ENCODE assay signal across 43 cellular contexts in the genomic region with DNA sequence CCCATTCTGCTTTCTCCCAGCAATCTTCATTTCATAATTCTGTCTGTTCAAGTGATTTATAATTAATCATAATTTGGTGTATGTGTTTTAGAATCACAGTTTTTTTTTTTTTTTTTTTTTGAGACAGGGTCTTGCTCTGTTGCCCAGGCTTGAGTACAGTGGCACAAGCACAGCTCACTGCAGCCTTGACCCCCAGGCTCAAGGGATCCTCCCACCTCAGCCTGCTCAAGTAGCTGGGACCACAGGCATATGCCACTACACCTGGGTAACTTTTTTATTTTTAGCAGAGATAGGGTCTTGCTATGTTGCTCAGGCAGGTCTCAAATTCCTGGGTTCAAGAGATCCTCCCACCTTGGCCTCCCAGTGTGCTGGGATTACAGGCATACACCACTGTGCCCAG. TPM values are rescaled to one million over a fixed set of nuclear protein-coding genes. Genes with fewer than 3 reads are reported as not detected.
"Had no signal": no experiment of that assay in that cellular context is flagged by ENCODE, and none has a peak within 500 bp of the region (broad histone marks: within the 10 kb centered on the region; RNA-seq: fewer than 3 reads in every experiment).

No MANE protein-coding gene starts in this region.

- ATAC-seq: activated naive CD4-positive, alpha-beta T cell treated with anti-CD3 and anti-CD28 coated beads, Interleukin-2, amount 50 U/mL, for 72 hours; activated naive CD8-positive, alpha-beta T cell treated with anti-CD3 and anti-CD28 coated beads, Interleukin-2, amount 50 U/mL, for 24 hours; activated T-cell treated with anti-CD3 and anti-CD28 coated beads, Interleukin-2, amount 50 U/mL, for 4 hours; activated T-cell treated with anti-CD3 and anti-CD28 coated beads, Interleukin-2, amount 50 U/mL, for 72 hours; activated T-helper 17 cell treated with anti-CD3 and anti-CD28 coated beads, Interleukin-2, amount 50 U/mL, for 72 hours; body of pancreas had no signal

- H3K27me3 Mint-ChIP-seq: activated naive CD4-positive, alpha-beta T cell treated with anti-CD3 and anti-CD28 coated beads, Interleukin-2, amount 10 ng/mL, durations not matched to agents 7 days and 5 days; activated naive CD4-positive, alpha-beta T cell treated with anti-CD3 and anti-CD28 coated beads, Interleukin-2, amount 50 U/mL, for 24 hours; activated naive CD8-positive, alpha-beta T cell; activated naive CD8-positive, alpha-beta T cell treated with anti-CD3 and anti-CD28 coated beads for 36 hours; activated naive CD8-positive, alpha-beta T cell treated with anti-CD3 and anti-CD28 coated beads, Interleukin-2, amount 10 ng/mL, durations not matched to agents 7 days and 5 days; activated naive CD8-positive, alpha-beta T cell treated with anti-CD3 and anti-CD28 coated beads, Interleukin-2, amount 50 U/mL, for 24 hours; activated T-cell treated with anti-CD3 and anti-CD28 coated beads, Interleukin-2, amount 50 U/mL, for 24 hours; activated T-helper 17 cell treated with anti-CD3 and anti-CD28 coated beads, Interleukin-2, amount 50 U/mL, for 72 hours; brain; central memory CD8-positive, alpha-beta T cell had no signal

- H3K9me3 Mint-ChIP-seq: activated naive CD4-positive, alpha-beta T cell treated with anti-CD3 and anti-CD28 coated beads for 36 hours; activated naive CD4-positive, alpha-beta T cell treated with anti-CD3 and anti-CD28 coated beads, Interleukin-2, amount 10 ng/mL, durations not matched to agents 7 days and 5 days; activated naive CD4-positive, alpha-beta T cell treated with anti-CD3 and anti-CD28 coated beads, Interleukin-2, amount 50 U/mL, for 24 hours; activated T-helper 2 cell treated with anti-CD3 and anti-CD28 coated beads, Interferon-gamma antibody, Interleukin-2, Interleukin-4, amounts not matched to agents 10 μg/mL and 5 μg/mL and 100 μg/mL, durations not matched to agents 14 hours and 24 hours and 36 hours; central memory CD8-positive, alpha-beta T cell had no signal

- H3K27me3 ChIP-seq: adrenal gland, ascending aorta, body of pancreas, brain microvascular endothelial cell, breast epithelium, colonic mucosa had no signal

- H3K4me1 ChIP-seq: adrenal gland, ascending aorta, body of pancreas, breast epithelium, colonic mucosa had no signal

- H3K36me3 ChIP-seq: breast epithelium had no signal

- H3K4me1 Mint-ChIP-seq: activated naive CD4-positive, alpha-beta T cell treated with anti-CD3 and anti-CD28 coated beads, Interleukin-2, amount 10 ng/mL, durations not matched to agents 7 days and 5 days; activated naive CD4-positive, alpha-beta T cell treated with anti-CD3 and anti-CD28 coated beads, Interleukin-2, amount 50 U/mL, for 24 hours; activated naive CD8-positive, alpha-beta T cell treated with anti-CD3 and anti-CD28 coated beads for 36 hours; activated naive CD8-positive, alpha-beta T cell treated with anti-CD3 and anti-CD28 coated beads, Interleukin-2, amount 10 ng/mL, durations not matched to agents 7 days and 5 days; activated naive CD8-positive, alpha-beta T cell treated with anti-CD3 and anti-CD28 coated beads, Interleukin-2, amount 50 U/mL, for 24 hours; activated T-helper 17 cell treated with anti-CD3 and anti-CD28 coated beads, Interleukin-2, amount 50 U/mL, for 72 hours; brain; central memory CD8-positive, alpha-beta T cell had no signal

- FAIRE-seq: astrocyte, bronchial epithelial cell, colon had no signal

- H3K9me3 ChIP-seq: adrenal gland, ascending aorta, body of pancreas, breast epithelium, colonic mucosa had no signal

- DNase-seq: activated effector memory CD4-positive, alpha-beta T cell treated with anti-CD3 and anti-CD28 coated beads, Interleukin-2, amount 50 U/mL, for 16 hours; activated effector memory CD4-positive, alpha-beta T cell treated with Interleukin-2 at 50 U/mL for 16 hours; activated gamma-delta T cell; activated gamma-delta T cell treated with Interleukin-2 at 50 U/mL for 16 hours; activated naive CD4-positive, alpha-beta T cell; activated naive CD4-positive, alpha-beta T cell treated with anti-CD3 and anti-CD28 coated beads for 36 hours; activated naive CD4-positive, alpha-beta T cell treated with anti-CD3 and anti-CD28 coated beads, Interleukin-2, amount 10 ng/mL, durations not matched to agents 7 days and 5 days; activated naive CD4-positive, alpha-beta T cell treated with anti-CD3 and anti-CD28 coated beads, Interleukin-2, amount 50 U/mL, for 16 hours; activated naive CD4-positive, alpha-beta T cell treated with Interleukin-2 at 50 U/mL for 16 hours; activated naive CD8-positive, alpha-beta T cell treated with anti-CD3 and anti-CD28 coated beads for 36 hours; activated naive CD8-positive, alpha-beta T cell treated with anti-CD3 and anti-CD28 coated beads, Interleukin-2, amount 10 ng/mL, durations not matched to agents 7 days and 5 days; activated naive CD8-positive, alpha-beta T cell treated with anti-CD3 and anti-CD28 coated beads, Interleukin-2, amount 50 U/mL, for 24 hours; activated T-cell treated with anti-CD3 and anti-CD28 coated beads, Interleukin-2, amount 50 U/mL, for 24 hours; activated T-cell treated with anti-CD3 and anti-CD28 coated beads, Interleukin-2, amount 50 U/mL, for 4 hours; activated T-cell treated with anti-CD3 and anti-CD28 coated beads, Interleukin-2, amount 50 U/mL, for 48 hours; activated T-cell treated with anti-CD3 and anti-CD28 coated beads, Interleukin-2, amount 50 U/mL, for 72 hours; adrenal gland; amniotic stem cell; amygdala; anterior cingulate cortex; aorta; body of pancreas; brain microvascular endothelial cell; caudate nucleus; central memory CD4-positive, alpha-beta T cell; cerebellar nuclear complex; colonic mucosa had no signal

- H3K4me3 ChIP-seq: adrenal gland, ascending aorta, body of pancreas, breast epithelium, colonic mucosa had no signal

- H3K27ac ChIP-seq: adrenal gland, ascending aorta, body of pancreas, brain microvascular endothelial cell, breast epithelium, colonic mucosa had no signal

- H3K4me3 Mint-ChIP-seq: activated naive CD4-positive, alpha-beta T cell treated with anti-CD3 and anti-CD28 coated beads for 36 hours; activated naive CD4-positive, alpha-beta T cell treated with anti-CD3 and anti-CD28 coated beads, Interleukin-2, amount 10 ng/mL, durations not matched to agents 7 days and 5 days; activated naive CD4-positive, alpha-beta T cell treated with anti-CD3 and anti-CD28 coated beads, Interleukin-2, amount 50 U/mL, for 24 hours; activated naive CD8-positive, alpha-beta T cell; activated naive CD8-positive, alpha-beta T cell treated with anti-CD3 and anti-CD28 coated beads for 36 hours; activated naive CD8-positive, alpha-beta T cell treated with anti-CD3 and anti-CD28 coated beads, Interleukin-2, amount 10 ng/mL, durations not matched to agents 7 days and 5 days; activated naive CD8-positive, alpha-beta T cell treated with anti-CD3 and anti-CD28 coated beads, Interleukin-2, amount 50 U/mL, for 24 hours; activated T-cell treated with anti-CD3 and anti-CD28 coated beads, Interleukin-2, amount 50 U/mL, for 24 hours; activated T-cell treated with anti-CD3 and anti-CD28 coated beads, Interleukin-2, amount 50 U/mL, for 4 hours; activated T-cell treated with anti-CD3 and anti-CD28 coated beads, Interleukin-2, amount 50 U/mL, for 72 hours; activated T-helper 1 cell treated with anti-CD3 and anti-CD28 coated beads, Interleukin-12 subunit alpha, Interleukin-12 subunit beta, Interleukin-2, Interleukin-4 antibody, amounts not matched to agents 30 ng/mL and 10 ng/mL and 1 ng/mL, durations not matched to agents 14 hours and 24 hours and 36 hours; activated T-helper 17 cell treated with anti-CD3 and anti-CD28 coated beads, Interleukin-2, amount 50 U/mL, for 72 hours; brain; central memory CD8-positive, alpha-beta T cell had no signal

- H3K27ac Mint-ChIP-seq: activated naive CD4-positive, alpha-beta T cell treated with anti-CD3 and anti-CD28 coated beads for 36 hours; activated naive CD4-positive, alpha-beta T cell treated with anti-CD3 and anti-CD28 coated beads, Interleukin-2, amount 10 ng/mL, durations not matched to agents 7 days and 5 days; activated naive CD4-positive, alpha-beta T cell treated with anti-CD3 and anti-CD28 coated beads, Interleukin-2, amount 50 U/mL, for 24 hours; activated naive CD4-positive, alpha-beta T cell treated with anti-CD3 and anti-CD28 coated beads, Interleukin-2, amount 50 U/mL, for 72 hours; activated naive CD8-positive, alpha-beta T cell; activated naive CD8-positive, alpha-beta T cell treated with anti-CD3 and anti-CD28 coated beads for 36 hours; activated naive CD8-positive, alpha-beta T cell treated with anti-CD3 and anti-CD28 coated beads, Interleukin-2, amount 10 ng/mL, durations not matched to agents 7 days and 5 days; activated naive CD8-positive, alpha-beta T cell treated with anti-CD3 and anti-CD28 coated beads, Interleukin-2, amount 50 U/mL, for 24 hours; activated T-cell treated with anti-CD3 and anti-CD28 coated beads, Interleukin-2, amount 50 U/mL, for 24 hours; activated T-cell treated with anti-CD3 and anti-CD28 coated beads, Interleukin-2, amount 50 U/mL, for 72 hours; activated T-helper 1 cell treated with anti-CD3 and anti-CD28 coated beads, Interleukin-12 subunit alpha, Interleukin-12 subunit beta, Interleukin-2, Interleukin-4 antibody, amounts not matched to agents 30 ng/mL and 10 ng/mL and 1 ng/mL, durations not matched to agents 14 hours and 24 hours and 36 hours; activated T-helper 17 cell treated with anti-CD3 and anti-CD28 coated beads, Interleukin-2, amount 50 U/mL, for 72 hours; activated T-helper 2 cell treated with anti-CD3 and anti-CD28 coated beads, Interferon-gamma antibody, Interleukin-2, Interleukin-4, amounts not matched to agents 10 μg/mL and 5 μg/mL and 100 μg/mL, durations not matched to agents 14 hours and 24 hours and 36 hours; brain had no signal

RNA-seq across cellular contexts. Expression of gene PLA2G12B, which starts 49.2 kb away (rescaled TPM):
- total RNA-seq: activated naive CD4-positive, alpha-beta T cell treated with anti-CD3 and anti-CD28 coated beads for 36 hours; activated naive CD4-positive, alpha-beta T cell treated with anti-CD3 and anti-CD28 coated beads, Interleukin-2, amount 50 U/mL, for 72 hours; activated naive CD8-positive, alpha-beta T cell treated with anti-CD3 and anti-CD28 coated beads for 36 hours; activated naive CD8-positive, alpha-beta T cell treated with anti-CD3 and anti-CD28 coated beads, Interleukin-2, amount 10 ng/mL, durations not matched to agents 7 days and 5 days; activated T-cell treated with anti-CD3 and anti-CD28 coated beads, Interleukin-2, amount 50 U/mL, for 4 hours; activated T-cell treated with anti-CD3 and anti-CD28 coated beads, Interleukin-2, amount 50 U/mL, for 72 hours; activated T-helper 1 cell treated with anti-CD3 and anti-CD28 coated beads, Interleukin-12 subunit alpha, Interleukin-12 subunit beta, Interleukin-2, Interleukin-4 antibody, amounts not matched to agents 30 ng/mL and 10 ng/mL and 1 ng/mL, durations not matched to agents 14 hours and 24 hours and 36 hours; activated T-helper 17 cell treated with anti-CD3 and anti-CD28 coated beads, Interleukin-2, amount 50 U/mL, for 72 hours; activated T-helper 2 cell treated with anti-CD3 and anti-CD28 coated beads, Interferon-gamma antibody, Interleukin-2, Interleukin-4, amounts not matched to agents 10 μg/mL and 5 μg/mL and 100 μg/mL, durations not matched to agents 14 hours and 24 hours and 36 hours; adrenal gland; aorta; ascending aorta; astrocyte; body of pancreas; breast epithelium; bronchial epithelial cell; cerebellum; chondrocyte had no signal
- polyA plus RNA-seq: adipose tissue, adrenal gland had no signal
